ENCODE assay signal across 15 cellular contexts in the genomic region with DNA sequence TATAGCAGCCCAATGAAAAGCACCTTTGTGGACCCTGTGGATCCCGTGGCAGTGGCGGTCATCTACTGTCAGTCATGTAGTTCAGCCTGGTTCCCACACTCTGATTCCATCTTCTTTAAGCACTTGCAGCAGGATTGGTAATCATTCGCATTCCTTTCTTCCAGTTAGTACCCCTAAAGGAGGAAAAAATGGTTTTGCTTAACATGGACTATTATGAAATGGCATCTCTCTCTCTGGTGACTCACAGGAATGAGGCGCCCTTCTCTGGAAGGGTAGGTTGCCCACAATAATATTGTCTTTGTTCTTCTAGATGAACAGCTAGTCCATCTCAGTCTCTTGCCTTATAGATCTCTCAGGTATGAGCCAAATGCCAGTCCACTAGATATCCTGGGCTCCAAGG.
DNase-seq lines count a peak whose midpoint lies in the region; ATAC-seq and TF ChIP-seq lines count a peak whose summit lies in the region.
"Had no signal": no experiment of that assay in that cellular context is flagged by ENCODE, and none has a peak within 500 bp of the region (broad histone marks: within the 10 kb centered on the region; RNA-seq: fewer than 3 reads in every experiment).

No MANE protein-coding gene starts in this region.

- H3K27me3 Mint-ChIP-seq in nephron (ENCODE audit: low read depth): no peaks in the 10 kb centered on the region

- no peaks in the 10 kb centered on the region for H3K27me3 ChIP-seq in PC-3 (ENCODE audit: low read length)
- H3K27me3 ChIP-seq: cardiac muscle cell, pancreas, uterus had no signal

- no peak overlapping the region for H3K9ac ChIP-seq in PC-3 (ENCODE audit: low read length)

- no peaks in the 10 kb centered on the region for H3F3A ChIP-seq in PC-3 (ENCODE audit: low read length, unreplicated experiment)

- H3K4me1 Mint-ChIP-seq in nephron: peaks cover 35% of the 10 kb centered on the region

- CTCF ChIA-PET in PC-3 (lab: Charles Lee): no interaction called here

- POLR2A ChIA-PET in PC-3 (lab: Charles Lee; ENCODE audit: unreplicated experiment): no interaction called here

- no TSS peak for BruUV-seq in PC-3 (replicated peaks; lab: Mats Ljungman, UMichigan)

- H3K9me2 ChIP-seq in PC-3 (replicated peaks; ENCODE audit: low read length): no peaks in the 10 kb centered on the region

- H3K27ac Mint-ChIP-seq in nephron: peak overlapping the region; percentile 76 to 95 (median 78)
- H3K27ac Mint-ChIP-seq: activated T-helper 1 cell treated with anti-CD3 and anti-CD28 coated beads, Interleukin-12 subunit alpha, Interleukin-12 subunit beta, Interleukin-2, Interleukin-4 antibody, amounts not matched to agents 30 ng/mL and 10 ng/mL and 1 ng/mL, durations not matched to agents 14 hours and 24 hours and 36 hours had no signal

- no peak overlapping the region for H3K27ac ChIP-seq in PC-3 (ENCODE audit: low read length)
- H3K27ac ChIP-seq: cardiac muscle cell, HL-60, pancreas had no signal

- DNase-seq in AG20443 (ENCODE audit: low spot score) (peak; percentile 71), PC-3 (peak; percentile 49), choroid plexus epithelial cell (ENCODE audit: low read depth) (peak; percentile 70), retina (no peak), occipital lobe (lab: John Stamatoyannopoulos, UW) (no peak), NCI-H510A (lab: John Stamatoyannopoulos, UW) (no peak)
- DNase-seq: activated CD4-positive, alpha-beta T cell treated with anti-CD3 and anti-CD28 coated beads for 4 hours; GDM1; pancreas; uterus had no signal

- H3K36me3 ChIP-seq in PC-3 (ENCODE audit: low read depth, low read length): no peaks in the 10 kb centered on the region
- H3K36me3 ChIP-seq: cardiac muscle cell, pancreas, uterus had no signal

- H3K9me3 ChIP-seq in PC-3 (ENCODE audit: low read length): no peaks in the 10 kb centered on the region
- H3K9me3 ChIP-seq: pancreas, uterus had no signal

- H3K4me3 ChIP-seq in PC-3 (ENCODE audit: low read length): no peak overlapping the region
- no peak overlapping the region for H3K4me3 ChIP-seq in choroid plexus epithelial cell (ENCODE audit: low read depth, low read length)
- H3K4me3 ChIP-seq: cardiac muscle cell, pancreas, uterus had no signal

- no peaks in the 10 kb centered on the region for H3K36me3 Mint-ChIP-seq in nephron (ENCODE audit: low read depth)

- H3K4me1 ChIP-seq in PC-3 (ENCODE audit: insufficient read depth, low read length): no peaks in the 10 kb centered on the region; the same call in 1 of the 2 replicates
- H3K4me1 ChIP-seq: pancreas, uterus had no signal

- H3K4me3 Mint-ChIP-seq in nephron: no peak overlapping the region
- H3K4me3 Mint-ChIP-seq: activated T-helper 1 cell treated with anti-CD3 and anti-CD28 coated beads, Interleukin-12 subunit alpha, Interleukin-12 subunit beta, Interleukin-2, Interleukin-4 antibody, amounts not matched to agents 30 ng/mL and 10 ng/mL and 1 ng/mL, durations not matched to agents 14 hours and 24 hours and 36 hours had no signal

- no peak for ATAC-seq in PC-3
- no peak for ATAC-seq in HG03280 (IDR thresholded peaks at IDR 0.05; ENCODE audit: unreplicated experiment)
- ATAC-seq: pancreas had no signal

- H3K4me2 ChIP-seq in PC-3 (ENCODE audit: low read length): no peak overlapping the region

- H4K20me1 ChIP-seq in PC-3 (ENCODE audit: low read length): no peaks in the 10 kb centered on the region

- H3K9me3 Mint-ChIP-seq in nephron: peaks cover 8% of the 10 kb centered on the region
- H3K9me3 Mint-ChIP-seq: activated T-helper 1 cell treated with anti-CD3 and anti-CD28 coated beads, Interleukin-12 subunit alpha, Interleukin-12 subunit beta, Interleukin-2, Interleukin-4 antibody, amounts not matched to agents 30 ng/mL and 10 ng/mL and 1 ng/mL, durations not matched to agents 14 hours and 24 hours and 36 hours had no signal

- TF ChIP-seq CTCF in PC-3 (conservative IDR thresholded peaks at IDR 0.05; ENCODE audit: low read depth, low read length) (no peak), choroid plexus epithelial cell (conservative IDR thresholded peaks at IDR 0.05; ENCODE audit: low read depth, low read length) (no peak), nephron (IDR thresholded peaks at IDR 0.05; ENCODE audit: unreplicated experiment in 3 of 3) (no peak)

- H2AFZ ChIP-seq in PC-3 (ENCODE audit: low read length): no peak overlapping the region

- intact Hi-C loops in PC-3 (cut with micrococcal nuclease): no loop called here

- no peaks in the 10 kb centered on the region for H3K79me2 ChIP-seq in PC-3 (ENCODE audit: low read length)

Comparison
In these comparisons a context has a peak if more than half of its experiments do, and no peak if none do; other contexts are left out.
1. DNase-seq: peak in AG20443 (single experiment), PC-3 (single experiment) and choroid plexus epithelial cell (single experiment); none in retina (single experiment), occipital lobe (single experiment) and NCI-H510A (single experiment).